Comparison of ENCODE assay signal across 1 cellular context in genomic region chr2:134722728-134723127, GRCh38.
TF ChIP-seq lines count a peak whose summit lies in the region.

No MANE protein-coding gene starts in this region.

TF ChIP-seq in K562, 482 proteins besides CTCF, POLR2A, EP300 and RAD21:
- no peak for TF ChIP-seq CREB1 (IDR thresholded peaks at IDR 0.05)
- TF ChIP-seq CREB1 (CRISPR knock-in tag; IDR thresholded peaks at IDR 0.05): no peak
- no peak for TF ChIP-seq CHD4 (IDR thresholded peaks at IDR 0.05; ENCODE audit: insufficient read depth, insufficient replicate concordance, low read depth, low read length, poor library complexity, severe bottlenecking)
- no peak for TF ChIP-seq HBP1 (CRISPR knock-in tag; IDR thresholded peaks at IDR 0.05)
- TF ChIP-seq CHAMP1 (IDR thresholded peaks at IDR 0.05): no peak
- TF ChIP-seq PPARD (CRISPR knock-in tag; IDR thresholded peaks at IDR 0.05): no peak
- no peak for TF ChIP-seq SAP30 (IDR thresholded peaks at IDR 0.05; ENCODE audit: borderline replicate concordance, insufficient read depth, low read depth, low read length, poor library complexity, severe bottlenecking)
- no peak for TF ChIP-seq ASH1L (IDR thresholded peaks at IDR 0.05; ENCODE audit: borderline replicate concordance, low read depth, partially characterized antibody)
- no peak for TF ChIP-seq CCAR2 (IDR thresholded peaks at IDR 0.05; ENCODE audit: low read depth, low read length)
- no peak for TF ChIP-seq TGIF2 (CRISPR knock-in tag; IDR thresholded peaks at IDR 0.05)
